11 cellular contexts compared by ENCODE assay signal in genomic region chr15:50128266-50128665, GRCh38. TPM values are rescaled to one million over a fixed set of nuclear protein-coding genes. Genes with fewer than 3 reads are reported as not detected.
A peak's percentile ranks its signal among the peaks of the same experiment; 100 is the strongest.
DNase-seq lines count a peak whose midpoint lies in the region; ATAC-seq lines count a peak whose summit lies in the region.
"Had no signal": no experiment of that assay in that cellular context is flagged by ENCODE, and none has a peak within 500 bp of the region (broad histone marks: within the 10 kb centered on the region; RNA-seq: fewer than 3 reads in every experiment).

No MANE protein-coding gene starts in this region.

- intact Hi-C loops in Right ventricle myocardium inferior (cut with DNase I) (no loop called here), posterior cingulate gyrus (cut with DNase I) (no loop called here)

- in situ Hi-C loops in SK-MEL-5 (cut with HindIII; ENCODE audit: low pct_unique_long_range_greater_than_20kb, low sequenced_read_pairs) = no loop called here

- DNase-seq in HT-29 (ENCODE audit: low spot score) (peak; percentile 31), SK-MEL-5 (ENCODE audit: low read depth, low spot score) (peak; percentile 34), Right ventricle myocardium inferior (ENCODE audit: missing footprints) (peak; percentile 84), posterior cingulate gyrus (peak in 6 of 10 donors; percentile 23 to 81 (median 33)), T-helper 2 cell (no peak), NCI-H187 treated with DMSO at 0.1 percent for 48 hours (lab: John Stamatoyannopoulos, UW) (no peak)
- DNase-seq in activated CD4-positive, CD25-positive, alpha-beta regulatory T cell (lab: John Stamatoyannopoulos, UW) = no peak
- DNase-seq: activated T-cell treated with anti-CD3 and anti-CD28 coated beads, Interleukin-2, amount 50 U/mL, for 72 hours; NCI-H187 had no signal

- ATAC-seq in Right ventricle myocardium inferior = peak; percentile 52
- ATAC-seq in GM21367 (IDR thresholded peaks at IDR 0.05; ENCODE audit: unreplicated experiment) = no peak
- ATAC-seq: activated T-cell treated with anti-CD3 and anti-CD28 coated beads, Interleukin-2, amount 50 U/mL, for 72 hours; T-cell had no signal

RNA-seq across cellular contexts. Expression of gene ATP8B4, which starts 9.2 kb away (rescaled TPM):
- 0.66 and 0.68 TPM in 2 replicates for total RNA-seq in HT-29 (2014; rRNA removed; shearing (Covaris generic))
- total RNA-seq in SK-MEL-5 (2014; rRNA removed; shearing (Covaris generic)) = 1.2 and 2.0 TPM in 2 replicates
- 0.12 and 0.27 TPM in 2 replicates for polyA plus RNA-seq in SK-MEL-5 (2015; cell fraction: cytosol; rRNA removed)
- polyA plus RNA-seq in SK-MEL-5 (2015; cell fraction: nucleus; rRNA removed) = 0.61 and 3.7 TPM in 2 replicates
- 6.1 TPM for total RNA-seq in Right ventricle myocardium inferior

RNA-seq across cellular contexts. Expression of gene SLC27A2, which starts 53.7 kb away (rescaled TPM):
- 44.5 and 56.0 TPM in 2 replicates for total RNA-seq in HT-29 (2014; rRNA removed; shearing (Covaris generic))
- 0.13 and 0.34 TPM in 2 replicates for total RNA-seq in SK-MEL-5 (2014; rRNA removed; shearing (Covaris generic))
- 0.12 and 0.34 TPM in 2 replicates for polyA plus RNA-seq in SK-MEL-5 (2015; cell fraction: cytosol; rRNA removed)
- polyA plus RNA-seq in SK-MEL-5 (2015; cell fraction: nucleus; rRNA removed) = not detected in 2 replicates
- not detected for total RNA-seq in Right ventricle myocardium inferior

Comparison
In these comparisons a context has a peak if more than half of its experiments do, and no peak if none do; other contexts are left out.
1. DNase-seq: peak in HT-29 (single experiment), SK-MEL-5 (single experiment), Right ventricle myocardium inferior (single experiment) and posterior cingulate gyrus (6 of 10); none in T-helper 2 cell (0 of 5), NCI-H187 treated with DMSO at 0.1 percent for 48 hours (single experiment) and activated CD4-positive, CD25-positive, alpha-beta regulatory T cell (0 of 4).
2. RNA of gene SLC27A2, which starts 53.7 kb away (total RNA-seq): 44.5 to 56.0 TPM in HT-29; 0.13 to 0.34 TPM in SK-MEL-5 and not detected in Right ventricle myocardium inferior (single experiment); every median in the first group is over 10 times any median in the second.